8 cellular contexts compared by ENCODE assay signal in the genomic region with DNA sequence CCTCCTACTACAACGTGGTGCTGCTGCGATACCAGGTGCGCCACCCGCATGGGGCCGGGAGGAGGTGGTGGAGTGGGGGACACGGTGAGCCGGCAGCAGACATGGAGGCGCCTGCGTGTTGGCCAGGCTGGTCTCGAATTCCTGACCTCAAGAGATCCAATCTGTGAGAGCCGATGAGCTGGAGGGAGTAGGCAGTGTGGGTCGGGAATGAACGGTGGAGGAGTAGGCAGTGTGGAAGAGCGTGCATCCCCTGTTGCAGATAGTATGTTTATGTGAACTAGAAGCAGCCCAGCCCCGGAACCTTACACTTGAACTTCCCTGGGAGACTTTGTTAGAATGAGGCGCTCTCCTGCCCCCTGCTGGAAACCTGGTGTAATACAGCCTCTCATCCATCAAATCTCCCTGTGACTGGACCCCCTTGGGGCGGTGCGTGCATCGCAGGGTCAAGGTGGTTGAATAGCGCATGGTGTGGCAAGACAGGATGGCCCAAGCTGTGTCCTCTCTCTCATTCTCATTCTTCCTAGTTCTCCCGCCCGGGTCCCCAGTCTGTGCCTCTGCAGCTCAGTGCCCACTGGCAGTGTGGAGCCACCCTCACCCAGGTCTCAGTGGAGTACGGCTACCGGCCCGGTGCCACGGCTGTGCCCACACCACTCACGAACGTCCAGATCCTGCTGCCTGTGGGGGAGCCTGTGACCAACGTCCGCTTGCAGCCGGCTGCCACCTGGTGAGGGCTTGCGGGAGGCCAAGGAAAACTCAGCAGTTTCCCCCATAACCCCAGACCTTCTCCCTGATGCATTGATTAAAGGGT. TPM values are rescaled to one million over a fixed set of nuclear protein-coding genes. Genes with fewer than 3 reads are reported as not detected.
DNase-seq lines count a peak whose midpoint lies in the region; ATAC-seq, FAIRE-seq and TF ChIP-seq lines count a peak whose summit lies in the region.

No MANE protein-coding gene starts in this region.

- FAIRE-seq in D721Med (lab: Jason Lieb, UNC): no peak

- DNase-seq in D721Med (ENCODE audit: insufficient read length, low spot score): peak; percentile 91
- peak; percentile 79 for DNase-seq in KBM-7
- no peak for DNase-seq in RWPE2 (ENCODE audit: low spot score)
- DNase-seq in activated T-helper 2 cell treated with anti-CD3 and anti-CD28 coated beads, Interferon-gamma antibody, Interleukin-2, Interleukin-4, amounts not matched to agents 10 μg/mL and 5 μg/mL and 100 μg/mL, durations not matched to agents 14 hours and 24 hours and 36 hours (ENCODE audit: low spot score): peak; percentile 59
- peak; percentile 83 for DNase-seq in germinal center (ENCODE audit: low spot score)
- DNase-seq in posterior vena cava (ENCODE audit: low spot score): peak; percentile 88
- peak; percentile 76 for DNase-seq in ureter (ENCODE audit: low spot score)

- no peaks in the 10 kb centered on the region for H3K4me1 ChIP-seq in RWPE2 (ENCODE audit: insufficient read depth, poor library complexity, severe bottlenecking)

- no peaks in the 10 kb centered on the region for H3K9me3 ChIP-seq in RWPE2 (ENCODE audit: severe bottlenecking)

- no peaks in the 10 kb centered on the region for H3K36me3 ChIP-seq in RWPE2 (ENCODE audit: low read depth)

- no peak overlapping the region for H3K4me3 Mint-ChIP-seq in activated T-helper 2 cell treated with anti-CD3 and anti-CD28 coated beads, Interferon-gamma antibody, Interleukin-2, Interleukin-4, amounts not matched to agents 10 μg/mL and 5 μg/mL and 100 μg/mL, durations not matched to agents 14 hours and 24 hours and 36 hours (ENCODE audit: low read depth)

- H3K9me3 Mint-ChIP-seq in activated T-helper 2 cell treated with anti-CD3 and anti-CD28 coated beads, Interferon-gamma antibody, Interleukin-2, Interleukin-4, amounts not matched to agents 10 μg/mL and 5 μg/mL and 100 μg/mL, durations not matched to agents 14 hours and 24 hours and 36 hours: no peaks in the 10 kb centered on the region

- H3K4me1 Mint-ChIP-seq in activated T-helper 2 cell treated with anti-CD3 and anti-CD28 coated beads, Interferon-gamma antibody, Interleukin-2, Interleukin-4, amounts not matched to agents 10 μg/mL and 5 μg/mL and 100 μg/mL, durations not matched to agents 14 hours and 24 hours and 36 hours (ENCODE audit: low read depth): peaks cover 3% of the 10 kb centered on the region

- H3K27ac Mint-ChIP-seq in activated T-helper 2 cell treated with anti-CD3 and anti-CD28 coated beads, Interferon-gamma antibody, Interleukin-2, Interleukin-4, amounts not matched to agents 10 μg/mL and 5 μg/mL and 100 μg/mL, durations not matched to agents 14 hours and 24 hours and 36 hours: no peak overlapping the region

- TF ChIP-seq CTCF in D721Med (IDR thresholded peaks at IDR 0.05; ENCODE audit: insufficient read depth, missing control alignments): peak; percentile 63
- peak; percentile 77 for TF ChIP-seq CTCF in RWPE2 (IDR thresholded peaks at IDR 0.05; ENCODE audit: poor library complexity, severe bottlenecking)

- H3K27me3 ChIP-seq in RWPE2 (ENCODE audit: insufficient read depth, poor library complexity, severe bottlenecking): no peaks in the 10 kb centered on the region

- no peak overlapping the region for H3K27ac ChIP-seq in RWPE2 (ENCODE audit: poor library complexity, severe bottlenecking)

- H3K36me3 Mint-ChIP-seq in activated T-helper 2 cell treated with anti-CD3 and anti-CD28 coated beads, Interferon-gamma antibody, Interleukin-2, Interleukin-4, amounts not matched to agents 10 μg/mL and 5 μg/mL and 100 μg/mL, durations not matched to agents 14 hours and 24 hours and 36 hours (ENCODE audit: low read depth): peaks cover 49% of the 10 kb centered on the region

- intact Hi-C loops in activated T-helper 2 cell treated with anti-CD3 and anti-CD28 coated beads, Interferon-gamma antibody, Interleukin-2, Interleukin-4, amounts not matched to agents 10 μg/mL and 5 μg/mL and 100 μg/mL, durations not matched to agents 14 hours and 24 hours and 36 hours (cut with micrococcal nuclease): loop anchor here (2.0 to 5.0 kb wide), 2 partner anchors 73 to 80 kb away; a partner anchor contains a TSS
- intact Hi-C loops in posterior vena cava (cut with DNase I): no loop called here

- ATAC-seq in RWPE2 (ENCODE audit: low read depth) (peak; percentile 11; the same call in 1 of the 3 replicates), HG03432 (IDR thresholded peaks at IDR 0.05; ENCODE audit: unreplicated experiment) (no peak)

- in situ Hi-C loops in KBM-7 (cut with MboI; ENCODE audit: low pct_unique_long_range_greater_than_20kb, low sequenced_read_pairs): no loop called here

- H3K27me3 Mint-ChIP-seq in activated T-helper 2 cell treated with anti-CD3 and anti-CD28 coated beads, Interferon-gamma antibody, Interleukin-2, Interleukin-4, amounts not matched to agents 10 μg/mL and 5 μg/mL and 100 μg/mL, durations not matched to agents 14 hours and 24 hours and 36 hours (ENCODE audit: low read depth): no peaks in the 10 kb centered on the region

- no peak overlapping the region for H3K4me3 ChIP-seq in RWPE2 (ENCODE audit: severe bottlenecking)

RNA-seq across cellular contexts. Expression of a gene that starts 10.5 kb away (rescaled TPM):
- not detected in 2 replicates for total RNA-seq in activated T-helper 2 cell treated with anti-CD3 and anti-CD28 coated beads, Interferon-gamma antibody, Interleukin-2, Interleukin-4, amounts not matched to agents 10 μg/mL and 5 μg/mL and 100 μg/mL, durations not matched to agents 14 hours and 24 hours and 36 hours
- total RNA-seq in posterior vena cava: under 1 TPM in 1 of 2 donors, not detected in 1; 0.28 TPM
- total RNA-seq in ureter: 88.2 TPM

RNA-seq across cellular contexts. Expression of a gene that starts 33.1 kb away (rescaled TPM):
- 74.7 and 75.6 TPM in 2 replicates for total RNA-seq in activated T-helper 2 cell treated with anti-CD3 and anti-CD28 coated beads, Interferon-gamma antibody, Interleukin-2, Interleukin-4, amounts not matched to agents 10 μg/mL and 5 μg/mL and 100 μg/mL, durations not matched to agents 14 hours and 24 hours and 36 hours
- total RNA-seq in posterior vena cava: 1 to 10 TPM; 2.0 to 2.1 TPM
- 4.8 TPM for total RNA-seq in ureter

RNA-seq across cellular contexts. Expression of a gene that starts 36.9 kb away (rescaled TPM):
- 6.2 and 6.9 TPM in 2 replicates for total RNA-seq in activated T-helper 2 cell treated with anti-CD3 and anti-CD28 coated beads, Interferon-gamma antibody, Interleukin-2, Interleukin-4, amounts not matched to agents 10 μg/mL and 5 μg/mL and 100 μg/mL, durations not matched to agents 14 hours and 24 hours and 36 hours
- not detected for total RNA-seq in posterior vena cava
- total RNA-seq in ureter: not detected

Comparison
In these comparisons a context has a peak if more than half of its experiments do, and no peak if none do; other contexts are left out.
1. RNA of a gene that starts 10.5 kb away (total RNA-seq): 88.2 TPM in ureter (single experiment); 0.28 TPM in posterior vena cava and not detected in activated T-helper 2 cell treated with anti-CD3 and anti-CD28 coated beads, Interferon-gamma antibody, Interleukin-2, Interleukin-4, amounts not matched to agents 10 μg/mL and 5 μg/mL and 100 μg/mL, durations not matched to agents 14 hours and 24 hours and 36 hours; every median in the first group is over 10 times any median in the second.
2. RNA of a gene that starts 33.1 kb away (total RNA-seq): 74.7 to 75.6 TPM in activated T-helper 2 cell treated with anti-CD3 and anti-CD28 coated beads, Interferon-gamma antibody, Interleukin-2, Interleukin-4, amounts not matched to agents 10 μg/mL and 5 μg/mL and 100 μg/mL, durations not matched to agents 14 hours and 24 hours and 36 hours; 4.8 TPM in ureter (single experiment) and 2.0 to 2.1 TPM in posterior vena cava; every median in the first group is over 10 times any median in the second.